18 cellular contexts compared by ENCODE assay signal in genomic region chr19:5342573-5343201, GRCh38. TPM values are rescaled to one million over a fixed set of nuclear protein-coding genes. Genes with fewer than 3 reads are reported as not detected.
DNase-seq lines count a peak whose midpoint lies in the region; ATAC-seq, FAIRE-seq and TF ChIP-seq lines count a peak whose summit lies in the region.
"Had no signal": no experiment of that assay in that cellular context is flagged by ENCODE, and none has a peak within 500 bp of the region (broad histone marks: within the 10 kb centered on the region; RNA-seq: fewer than 3 reads in every experiment).

No MANE protein-coding gene starts in this region.

- H2BK20ac ChIP-seq in H1 (ENCODE audit: low read length) = no peak overlapping the region

- H3K4me2 ChIP-seq in H1 (ENCODE audit: insufficient read depth in 1 of 2, low read depth in 2 of 2, low read length in 2 of 2) (no peak overlapping the region), trophoblast cell (ENCODE audit: low read length) (no peak overlapping the region)

- H3K9me3 ChIP-seq in H1 (ENCODE audit: insufficient read depth in 2 of 2, low read depth in 1 of 2, low read length in 1 of 2) (peaks cover 4 to 8% of the 10 kb centered on the region in 2 experiments; a peak in 2 of 4 replicates), trophoblast cell (ENCODE audit: insufficient read depth, low read depth, low read length) (peaks cover 4% of the 10 kb centered on the region)

- DNase-seq in EH (ENCODE audit: low read depth) (peak; percentile 39), OCI-M1 (lab: John Stamatoyannopoulos, UW) (peak; percentile 91), H1 (ENCODE audit: low read depth in 1 of 2, low spot score in 2 of 2) (no peak), trophoblast cell (peak; percentile 41 to 89), NCI-H146 (lab: John Stamatoyannopoulos, UW) (no peak), NCI-H1930 (lab: John Stamatoyannopoulos, UW) (no peak)
- DNase-seq: DMS79 treated with DMSO at 0.1 percent for 48 hours, KBM-7, NCI-H1105 treated with DMSO at 0.1 percent for 48 hours, NCI-H1694 treated with DMSO at 0.1 percent for 48 hours, NCI-H2107, NCI-H510A, NCI-H774, RPMI8226, SHP77 treated with DMSO at 0.1 percent for 48 hours had no signal

- no peak for TF ChIP-seq CTCF in H1 (IDR thresholded peaks at IDR 0.05; ENCODE audit: control extremely low read depth in 1 of 3, insufficient read depth in 1 of 3, low read depth in 1 of 3, low read length in 3 of 3)

- H3K4me3 ChIP-seq in H1 (ENCODE audit: extremely low read depth in 1 of 4, insufficient read depth in 2 of 4, low read depth in 3 of 4, low read length in 4 of 4) (no peak overlapping the region), trophoblast cell (ENCODE audit: low read depth, low read length) (no peak overlapping the region)
- H3K4me3 ChIP-seq: HAP-1 had no signal

- H3K18ac ChIP-seq in H1 (ENCODE audit: extremely low read depth, low read length) = no peak overlapping the region
- no peak overlapping the region for H3K18ac ChIP-seq in trophoblast cell (ENCODE audit: low read length)

- TF ChIP-seq POLR2A in H1 (IDR thresholded peaks at IDR 0.05; ENCODE audit: control extremely low read depth in 1 of 2, low read depth in 2 of 2, low read length in 2 of 2) = no peak

- H3K56ac ChIP-seq in H1 (replicated peaks; ENCODE audit: insufficient read length, low read depth, low read length) = no peak overlapping the region

- H3K27me3 ChIP-seq in H1 (replicated peaks in 1 of 4; ENCODE audit: control insufficient read depth in 3 of 4, extremely low read depth in 1 of 4, insufficient read depth in 3 of 4, low read length in 3 of 4) (peaks cover 10 to 21% (median 17%) of the 10 kb centered on the region in 4 experiments), trophoblast cell (ENCODE audit: insufficient read depth, low read length) (peaks cover 20% of the 10 kb centered on the region)

- no peak overlapping the region for H4K12ac ChIP-seq in trophoblast cell (ENCODE audit: low read depth, low read length)

- H3K4me1 ChIP-seq in H1 (replicated peaks in 1 of 4; ENCODE audit: control insufficient read depth in 3 of 4, insufficient read depth in 4 of 4, low read length in 3 of 4) (peaks cover 0 to 8% (median 7%) of the 10 kb centered on the region in 4 experiments; a peak in 4 of 7 replicates), trophoblast cell (ENCODE audit: control insufficient read depth in 1 of 2, insufficient read depth in 2 of 2, low read length in 2 of 2) (peaks cover 4 to 11% of the 10 kb centered on the region in 2 experiments)

- 81% methylated on average over 12 of the region's 12 CpGs; no CpG with 5 or more reads in 1 of the 2 experiments for WGBS in H1 (ENCODE audit: extremely low coverage in 1 of 2, insufficient coverage in 1 of 2, insufficient read length in 1 of 2, insufficient replicate concordance in 2 of 2, low coverage in 1 of 2, low lambda C conversion rate in 2 of 2, missing lambda C conversion rate in 1 of 2), 2 experiments
- no CpG with 5 or more reads among the region's 12 CpGs for WGBS in trophoblast cell (ENCODE audit: extremely low coverage, insufficient coverage, insufficient read length)

- no peak overlapping the region for H3K14ac ChIP-seq in H1 (ENCODE audit: insufficient read length)
- no peak overlapping the region for H3K14ac ChIP-seq in trophoblast cell (ENCODE audit: low read length)

- H2BK12ac ChIP-seq in H1 (ENCODE audit: low read depth, low read length) = no peak overlapping the region
- H2BK12ac ChIP-seq in trophoblast cell (ENCODE audit: low read length) = no peak overlapping the region

- no peak overlapping the region for H2BK120ac ChIP-seq in H1 (replicated peaks; ENCODE audit: low read depth, low read length)
- H2BK120ac ChIP-seq in trophoblast cell (ENCODE audit: insufficient read depth, low read length, poor library complexity) = no peak overlapping the region

- POLR2A ChIA-PET in H1 (lab: Charles Lee; ENCODE audit: partially characterized antibody) = interaction anchor here (1.5 to 4.0 kb wide), 2 partner anchors 8 to 11 kb away, joined by 3 to 36 read pairs; no protein-coding TSS in a partner anchor

- H4K8ac ChIP-seq in H1 (ENCODE audit: extremely low read depth, insufficient read depth, low read length) (no peak overlapping the region), trophoblast cell (ENCODE audit: low read depth, low read length) (no peak overlapping the region)

- peaks cover 0 to 16% of the 10 kb centered on the region in 2 experiments; a peak in 2 of 4 replicates for H3K79me2 ChIP-seq in H1 (ENCODE audit: control insufficient read depth in 1 of 2, insufficient read depth in 2 of 2, low read length in 2 of 2)
- H3K79me2 ChIP-seq in trophoblast cell (ENCODE audit: control insufficient read depth, insufficient read depth, low read length, poor library complexity) = peaks cover 1% of the 10 kb centered on the region

- TF ChIP-seq EP300 in H1 (IDR thresholded peaks at IDR 0.05; ENCODE audit: borderline replicate concordance in 1 of 2, low read depth in 2 of 2, low read length in 2 of 2) = no peak

- CTCF ChIA-PET in H1 (lab: Charles Lee; ENCODE audit: partially characterized antibody) = interaction anchor here (1.6 to 1.8 kb wide), 2 partner anchors 35 to 192 kb away, joined by 4 read pairs; no protein-coding TSS in a partner anchor

- H2AK5ac ChIP-seq in H1 (ENCODE audit: low read depth, low read length) (no peak overlapping the region), trophoblast cell (ENCODE audit: low read length) (no peak overlapping the region)

- peaks cover 7% of the 10 kb centered on the region; the same call in 1 of the 2 replicates for H3K23me2 ChIP-seq in H1 (ENCODE audit: low read depth, low read length)

- no peak overlapping the region for H3K4ac ChIP-seq in H1 (replicated peaks; ENCODE audit: insufficient read length, low read depth, low read length)
- no peak overlapping the region for H3K4ac ChIP-seq in trophoblast cell (ENCODE audit: low read depth, low read length)

- H2BK5ac ChIP-seq in H1 (ENCODE audit: low read depth, low read length) = no peak overlapping the region
- H2BK5ac ChIP-seq in trophoblast cell (ENCODE audit: low read depth, low read length, poor library complexity) = no peak overlapping the region

- H4K5ac ChIP-seq in H1 (ENCODE audit: insufficient read length, low read depth, low read length) = no peak overlapping the region

- ATAC-seq in HG02623 (IDR thresholded peaks at IDR 0.05; ENCODE audit: unreplicated experiment) = no peak

- H2AFZ ChIP-seq in H1 (ENCODE audit: low read length) = no peak overlapping the region
- no peak overlapping the region for H2AFZ ChIP-seq in trophoblast cell (ENCODE audit: insufficient read depth, low read length, poor library complexity)

- H3K27ac ChIP-seq in H1 (ENCODE audit: low read depth, low read length) = no peak overlapping the region
- no peak overlapping the region for H3K27ac ChIP-seq in trophoblast cell (ENCODE audit: low read depth, low read length)

- FAIRE-seq in H1 (lab: Jason Lieb, UNC) = no peak

- TF ChIP-seq RAD21 in H1 (IDR thresholded peaks at IDR 0.05 in 1 of 2, conservative IDR thresholded peaks at IDR 0.05 in 1 of 2; ENCODE audit: low read depth in 2 of 2, low read length in 2 of 2) = no peak

- H4K91ac ChIP-seq in H1 (replicated peaks; ENCODE audit: insufficient read length, low read length) (no peak overlapping the region), trophoblast cell (ENCODE audit: low read depth, low read length) (no peak overlapping the region)

- H3K9ac ChIP-seq in H1 (replicated peaks in 1 of 4; ENCODE audit: extremely low read depth in 1 of 4, low read depth in 3 of 4, low read length in 3 of 4) (no peak overlapping the region), trophoblast cell (ENCODE audit: low read length) (no peak overlapping the region)

- no peak overlapping the region for H2BK15ac ChIP-seq in H1 (ENCODE audit: low read length)

- H3K79me1 ChIP-seq in H1 (ENCODE audit: low read depth, low read length) (peaks cover 1% of the 10 kb centered on the region; the same call in 1 of the 2 replicates), trophoblast cell (ENCODE audit: low read length) (peaks cover 5% of the 10 kb centered on the region)

- H3K36me3 ChIP-seq in H1 (ENCODE audit: control insufficient read depth in 2 of 4, insufficient read depth in 4 of 4, low read length in 3 of 4) (no peaks in the 10 kb centered on the region), trophoblast cell (ENCODE audit: control insufficient read depth in 1 of 2, insufficient read depth in 2 of 2, low read length in 2 of 2) (no peaks in the 10 kb centered on the region)
- H3K36me3 ChIP-seq: HAP-1 had no signal

- H3K23ac ChIP-seq in H1 (ENCODE audit: insufficient read length) (no peak overlapping the region), trophoblast cell (ENCODE audit: low read length) (no peak overlapping the region)

- H4K20me1 ChIP-seq in H1 (replicated peaks in 1 of 2; ENCODE audit: control insufficient read depth in 1 of 2, insufficient read depth in 2 of 2, low read length in 2 of 2) = peaks cover 4 to 6% of the 10 kb centered on the region in 2 experiments

TF ChIP-seq in H1, 55 proteins besides CTCF, POLR2A, EP300 and RAD21:
- TF ChIP-seq KDM4A (IDR thresholded peaks at IDR 0.05; ENCODE audit: low read depth, low read length, severe bottlenecking) = no peak
- no peak for TF ChIP-seq RBBP5 (IDR thresholded peaks at IDR 0.05; ENCODE audit: borderline replicate concordance, low read depth, low read length)
- TF ChIP-seq KDM1A (IDR thresholded peaks at IDR 0.05; ENCODE audit: borderline replicate concordance, low read length) = peak; percentile 73; the same call in 1 of the 2 replicates
- TF ChIP-seq SRF (IDR thresholded peaks at IDR 0.05; ENCODE audit: low read depth, low read length) = no peak
- no peak for TF ChIP-seq MAX (IDR thresholded peaks at IDR 0.05)
- TF ChIP-seq ZNF274 (IDR thresholded peaks at IDR 0.05; ENCODE audit: borderline replicate concordance, extremely low read depth, low read length) = no peak

RNA-seq across cellular contexts. Expression of gene PTPRS, which starts 2.1 kb away (rescaled TPM):
- total RNA-seq in H1 (2021; fragmentation: NEBNext Ultra II Directional; extraction: Animal tissue kit (Norgen Biotek cat#: 25700)) = 218 and 223 TPM in 2 replicates
- 96.8 and 146 TPM in 2 replicates for polyA plus RNA-seq in H1 (2011; rRNA removed)
- 87.7 TPM for polyA plus RNA-seq in H1 (2011; cell fraction: cytosol; rRNA removed)
- 278 TPM for polyA plus RNA-seq in H1 (2011; cell fraction: nucleus; rRNA removed)
- polyA plus RNA-seq in H1 (2012, experiment 1 of 2) = 73.0 to 132 TPM (median 116 TPM) in 4 replicates
- 60.0 TPM for polyA plus RNA-seq in H1 (2012, experiment 2 of 2)
- polyA plus RNA-seq in H1 (2013, experiment 1 of 2) = 124 TPM
- 122 TPM for polyA plus RNA-seq in H1 (2013, experiment 2 of 2)
- polyA minus RNA-seq in H1 (2011; rRNA and poly(A)+ RNA removed) = 192 and 241 TPM in 2 replicates
- 212 TPM for polyA minus RNA-seq in H1 (2011; cell fraction: cytosol; rRNA and poly(A)+ RNA removed)
- polyA minus RNA-seq in H1 (2011; cell fraction: nucleus; rRNA and poly(A)+ RNA removed) = 157 TPM
- polyA plus RNA-seq in trophoblast cell (2013) = 17.3 and 18.1 TPM in 2 replicates
- polyA plus RNA-seq: CD14-positive monocyte had no signal

Comparison
In these comparisons a context has a peak if more than half of its experiments do, and no peak if none do; other contexts are left out.
1. DNase-seq: peak in EH (single experiment), OCI-M1 (single experiment) and trophoblast cell (2 of 2); none in H1 (0 of 2), NCI-H146 (single experiment) and NCI-H1930 (0 of 2).